In the genomic region with DNA sequence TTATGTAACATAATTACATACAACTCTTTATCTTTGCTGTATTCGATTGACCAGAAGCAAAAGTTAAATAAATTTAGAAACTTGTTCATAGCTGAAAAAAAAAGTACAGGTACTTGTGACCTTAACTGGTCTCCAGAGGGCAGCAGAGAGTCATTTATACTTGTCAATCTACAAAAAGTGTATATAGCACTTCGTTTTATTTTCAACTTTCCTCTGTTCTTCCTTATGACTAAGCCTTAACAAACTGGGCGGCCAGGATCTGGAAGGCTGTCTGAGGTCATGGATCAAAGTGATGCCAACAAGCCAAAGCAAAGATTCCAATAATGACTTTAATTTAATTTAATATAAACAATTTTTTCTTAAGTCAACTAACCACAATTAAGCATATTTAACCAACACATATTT, we compare ENCODE assay signal across 8 cellular contexts. TPM values are rescaled to one million over a fixed set of nuclear protein-coding genes. Genes with fewer than 3 reads are reported as not detected.
DNase-seq lines count a peak whose midpoint lies in the region; ATAC-seq, FAIRE-seq and TF ChIP-seq lines count a peak whose summit lies in the region.

No MANE protein-coding gene starts in this region.

- ATAC-seq in foreskin keratinocyte: peak; percentile 85
- ATAC-seq in pancreas: peak; percentile 76 to 91 (median 86)
- no peak for ATAC-seq in HG02610 (IDR thresholded peaks at IDR 0.05; ENCODE audit: unreplicated experiment)

- H3K27ac ChIP-seq in HEK293 (ENCODE audit: extremely low read depth, low read depth, low read length): no peak overlapping the region
- no peak overlapping the region for H3K27ac ChIP-seq in foreskin keratinocyte
- no peak overlapping the region for H3K27ac ChIP-seq in pancreas

- no peaks in the 10 kb centered on the region for H3K9me3 ChIP-seq in HEK293 (ENCODE audit: control insufficient read depth, insufficient read depth, low read depth, low read length)
- no peaks in the 10 kb centered on the region for H3K9me3 ChIP-seq in pancreas

- no peak for TF ChIP-seq CTCF in HEK293 (tag by site-specific recombination; IDR thresholded peaks at IDR 0.05)
- peak; percentile 88 for TF ChIP-seq CTCF in foreskin keratinocyte (conservative IDR thresholded peaks at IDR 0.05)
- TF ChIP-seq CTCF in pancreas (IDR thresholded peaks at IDR 0.05): peak; percentile 31 to 63 (median 56)

- peaks cover 2% of the 10 kb centered on the region for H3K27me3 ChIP-seq in foreskin keratinocyte
- H3K27me3 ChIP-seq in pancreas: no peaks in the 10 kb centered on the region

- POLR2A ChIA-PET in HEK293 (lab: Yijun Ruan, JAX): no interaction called here

- H3K4me1 ChIP-seq in HEK293 (ENCODE audit: control insufficient read depth, insufficient read depth, low read length): no peaks in the 10 kb centered on the region
- H3K4me1 ChIP-seq in foreskin keratinocyte: no peaks in the 10 kb centered on the region
- H3K4me1 ChIP-seq in pancreas: no peaks in the 10 kb centered on the region

- FAIRE-seq in pancreas (lab: Jason Lieb, UNC): peak; percentile 95

- 1 to 2% methylated on average over 3 of the region's 3 CpGs for WGBS in pancreas, 2 donors

- DNase-seq in DMS79 treated with DMSO at 0.1 percent for 48 hours (lab: John Stamatoyannopoulos, UW) (peak; percentile 21), DMS79 (lab: John Stamatoyannopoulos, UW) (no peak), NCI-H460 (ENCODE audit: extremely low read depth, low read depth) (peak; percentile 68), activated T-cell treated with anti-CD3 and anti-CD28 coated beads for 4 hours (peak; percentile 55), foreskin keratinocyte (peak; percentile 46 to 72), pancreas (peak in 3 of 6 donors; percentile 29 to 53 (median 52))

- CTCF ChIA-PET in HEK293 (lab: Yijun Ruan, JAX): interaction anchor here (0.5 to 3.5 kb wide), 41 partner anchors 10 to 1138 kb away, joined by 3 to 29 read pairs (median 4); partner anchors contain the start of genes C10orf67 and OTUD1

- H3K4me3 ChIP-seq in HEK293 (ENCODE audit: low read depth, low read length) (no peak overlapping the region), pancreas (no peak overlapping the region)

- H3K36me3 ChIP-seq in HEK293 (ENCODE audit: control insufficient read depth in 2 of 2, insufficient read depth in 1 of 2, low read length in 2 of 2): no peaks in the 10 kb centered on the region
- H3K36me3 ChIP-seq in pancreas: no peaks in the 10 kb centered on the region

- intact Hi-C loops in pancreas (cut with DNase I): loop anchor here in 2 of 3 donors (5.0 to 10.0 kb wide), 2 partner anchors 207 to 220 kb away; no protein-coding TSS in a partner anchor

TF ChIP-seq in HEK293, 187 proteins besides CTCF, POLR2A, EP300 and RAD21:
- TF ChIP-seq BCL11B (tag by site-specific recombination; IDR thresholded peaks at IDR 0.05; ENCODE audit: low read depth) (no peak), ZNF677 (tag by site-specific recombination; IDR thresholded peaks at IDR 0.05) (no peak), PRDM1 (tag by site-specific recombination; IDR thresholded peaks at IDR 0.05) (peak; percentile 62), ZNF518A (tag by site-specific recombination; conservative IDR thresholded peaks at IDR 0.05; ENCODE audit: low read depth) (0 out of 2 replicates have a peak, but pooled peaks have one; percentile 24), ZNF654 (tag by site-specific recombination; IDR thresholded peaks at IDR 0.05; ENCODE audit: low read depth) (peak; percentile 73), ZNF311 (tag by site-specific recombination; IDR thresholded peaks at IDR 0.05; ENCODE audit: borderline replicate concordance) (no peak), ZBTB49 (tag by site-specific recombination; IDR thresholded peaks at IDR 0.05; ENCODE audit: low read depth) (no peak)
- TF ChIP-seq, protein P1, sequence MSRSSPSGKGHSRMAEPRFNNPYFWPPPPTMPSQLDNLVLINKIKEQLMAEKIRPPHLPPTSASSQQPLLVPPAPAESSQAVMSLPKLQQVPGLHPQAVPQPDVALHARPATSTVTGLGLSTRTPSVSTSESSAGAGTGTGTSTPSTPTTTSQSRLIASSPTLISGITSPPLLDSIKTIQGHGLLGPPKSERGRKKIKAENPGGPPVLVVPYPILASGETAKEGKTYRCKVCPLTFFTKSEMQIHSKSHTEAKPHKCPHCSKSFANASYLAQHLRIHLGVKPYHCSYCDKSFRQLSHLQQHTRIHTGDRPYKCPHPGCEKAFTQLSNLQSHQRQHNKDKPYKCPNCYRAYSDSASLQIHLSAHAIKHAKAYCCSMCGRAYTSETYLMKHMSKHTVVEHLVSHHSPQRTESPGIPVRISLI (tag by site-specific recombination; IDR thresholded peaks at IDR 0.05): peak; percentile 92

RNA-seq across cellular contexts. Expression of gene C10orf67, which starts 29.8 kb away (rescaled TPM):
- total RNA-seq in NCI-H460 (2014; rRNA removed; shearing (Covaris generic)): 0.09 TPM in 1 of 2 replicates, not detected in the other
- not detected in 2 replicates for polyA plus RNA-seq in NCI-H460 (2014; cell fraction: nucleus; rRNA removed)
- total RNA-seq in foreskin keratinocyte (0.10 and 0.11 TPM in 2 replicates), pancreas (under 1 TPM in 4 of 6 donors, not detected in 2; 0.06 to 0.16 (median 0.10) TPM)
- polyA plus RNA-seq in foreskin keratinocyte (0.02 and 0.18 TPM in 2 replicates), pancreas (under 1 TPM in 1 of 2 donors, not detected in 1; 0.02 TPM)
